ENCODE assay signal across 11 cellular contexts in genomic region chr3:50602675-50603191, GRCh38. TPM values are rescaled to one million over a fixed set of nuclear protein-coding genes. Genes with fewer than 3 reads are reported as not detected.
DNase-seq lines count a peak whose midpoint lies in the region; ATAC-seq and TF ChIP-seq lines count a peak whose summit lies in the region.
"Had no signal": no experiment of that assay in that cellular context is flagged by ENCODE, and none has a peak within 500 bp of the region (broad histone marks: within the 10 kb centered on the region; RNA-seq: fewer than 3 reads in every experiment).

No MANE protein-coding gene starts in this region.

- no peak for ATAC-seq in Right ventricle myocardium superior (ENCODE audit: poor library complexity)
- no peak for ATAC-seq in natural killer cell treated with Interleukin-12 subunit alpha and Interleukin-12 subunit beta and Interleukin-15 and Interleukin-18, amount 100 ng/mL, for 72 hours
- no peak for ATAC-seq in aorta (ENCODE audit: low FRiP score)
- no peak for ATAC-seq in GM21825 (IDR thresholded peaks at IDR 0.05; ENCODE audit: unreplicated experiment)

- H3K4me3 ChIP-seq in left ventricle myocardium inferior: no peak overlapping the region
- H3K4me3 ChIP-seq in coronary artery: no peak overlapping the region
- H3K4me3 ChIP-seq in aorta (ENCODE audit: low read length in 2 of 2): no peak overlapping the region

- TF ChIP-seq CTCF in left ventricle myocardium inferior (IDR thresholded peaks at IDR 0.05; ENCODE audit: borderline replicate concordance) (no peak), coronary artery (IDR thresholded peaks at IDR 0.05) (no peak)

- H3K4me1 Mint-ChIP-seq in natural killer cell treated with Interleukin-12 subunit alpha and Interleukin-12 subunit beta and Interleukin-15 and Interleukin-18, amount 100 ng/mL, for 72 hours (ENCODE audit: low read depth in 2 of 2): peaks cover 82 to 89% of the 10 kb centered on the region in 2 donors

- DNase-seq in left ventricle myocardium inferior (no peak), Right ventricle myocardium superior (no peak), coronary artery (ENCODE audit: low spot score) (no peak), aorta (no peak), NCI-H2171 treated with DMSO at 0.1 percent for 48 hours (lab: John Stamatoyannopoulos, UW) (no peak), NCI-H526 treated with DMSO at 0.1 percent for 48 hours (lab: John Stamatoyannopoulos, UW) (no peak)
- no peak for DNase-seq in natural killer cell treated with Interleukin-12 subunit alpha and Interleukin-12 subunit beta and Interleukin-15 and Interleukin-18, amount 100 ng/mL, for 72 hours (ENCODE audit: low spot score)
- DNase-seq: activated CD4-positive, CD25-positive, alpha-beta regulatory T cell treated with anti-CD3 and anti-CD28 coated beads, Interleukin-2, amount 50 U/mL, for 72 hours; NCI-H748 treated with DMSO at 0.1 percent for 48 hours had no signal

- no peaks in the 10 kb centered on the region for H3K9me3 ChIP-seq in left ventricle myocardium inferior (replicated peaks)
- no peaks in the 10 kb centered on the region for H3K9me3 ChIP-seq in aorta (ENCODE audit: control insufficient read depth, low read length)
- H3K9me3 ChIP-seq: neutrophil had no signal

- peaks cover 19% of the 10 kb centered on the region for H3K36me3 Mint-ChIP-seq in natural killer cell treated with Interleukin-12 subunit alpha and Interleukin-12 subunit beta and Interleukin-15 and Interleukin-18, amount 100 ng/mL, for 72 hours

- peak overlapping the region; percentile 88 for H3K4me3 Mint-ChIP-seq in natural killer cell treated with Interleukin-12 subunit alpha and Interleukin-12 subunit beta and Interleukin-15 and Interleukin-18, amount 100 ng/mL, for 72 hours

- no peaks in the 10 kb centered on the region for H3K9me3 Mint-ChIP-seq in natural killer cell treated with Interleukin-12 subunit alpha and Interleukin-12 subunit beta and Interleukin-15 and Interleukin-18, amount 100 ng/mL, for 72 hours

- H3K27me3 Mint-ChIP-seq in natural killer cell treated with Interleukin-12 subunit alpha and Interleukin-12 subunit beta and Interleukin-15 and Interleukin-18, amount 100 ng/mL, for 72 hours: no peaks in the 10 kb centered on the region

- H3K4me1 ChIP-seq in left ventricle myocardium inferior: peaks cover 94% of the 10 kb centered on the region
- H3K4me1 ChIP-seq in aorta (ENCODE audit: control insufficient read depth in 1 of 2, insufficient read depth in 2 of 2, low read length in 2 of 2): peaks cover 0 to 4% of the 10 kb centered on the region in 2 donors

- peaks cover 15% of the 10 kb centered on the region for H3K36me3 ChIP-seq in left ventricle myocardium inferior
- no peaks in the 10 kb centered on the region for H3K36me3 ChIP-seq in aorta (ENCODE audit: control insufficient read depth in 1 of 2, insufficient read depth in 2 of 2, low read length in 1 of 2)

- H3K27ac ChIP-seq in left ventricle myocardium inferior (replicated peaks): peak overlapping the region; percentile 100
- peak overlapping the region; percentile 93 to 96 for H3K27ac ChIP-seq in coronary artery
- peak overlapping the region; percentile 20 to 70 for H3K27ac ChIP-seq in aorta (ENCODE audit: low read depth in 1 of 2, low read length in 2 of 2)
- H3K27ac ChIP-seq: neutrophil had no signal

- H3K27ac Mint-ChIP-seq in natural killer cell treated with Interleukin-12 subunit alpha and Interleukin-12 subunit beta and Interleukin-15 and Interleukin-18, amount 100 ng/mL, for 72 hours: peak overlapping the region; percentile 99

- no peaks in the 10 kb centered on the region for H3K27me3 ChIP-seq in left ventricle myocardium inferior (ENCODE audit: low read depth)
- no peaks in the 10 kb centered on the region for H3K27me3 ChIP-seq in aorta (ENCODE audit: control insufficient read depth in 1 of 2, insufficient read depth in 2 of 2, low read length in 1 of 2)
- H3K27me3 ChIP-seq: neutrophil had no signal

- WGBS in aorta, 2 donors: 70 to 72% methylated on average over 8 of the region's 8 CpGs

- intact Hi-C loops in left ventricle myocardium inferior (cut with micrococcal nuclease): no loop called here
- intact Hi-C loops in Right ventricle myocardium superior (cut with DNase I): no loop called here
- intact Hi-C loops in aorta (cut with DNase I): loop anchor here in 1 of 2 donors (1.0 kb wide), 1 partner anchor 9 kb away; the partner anchor contains the start of gene CISH

RNA-seq across cellular contexts. Expression of gene CISH, which starts 8.8 kb away (rescaled TPM):
- total RNA-seq in left ventricle myocardium inferior (16.6 TPM), Right ventricle myocardium superior (8.0 TPM), aorta (10 to 100 TPM in 1 of 2 donors, 1 to 10 TPM in 1; 8.3 to 10.1 TPM)
- total RNA-seq in natural killer cell treated with Interleukin-12 subunit alpha and Interleukin-12 subunit beta and Interleukin-15 and Interleukin-18, amount 100 ng/mL, for 72 hours: 100 to 1,000 TPM; 146 to 151 TPM
- 1 to 10 TPM; 1.5 to 3.6 TPM for polyA plus RNA-seq in aorta

RNA-seq across cellular contexts. Expression of gene MAPKAPK3, which starts 14.2 kb away (rescaled TPM):
- 359 TPM for total RNA-seq in left ventricle myocardium inferior
- total RNA-seq in Right ventricle myocardium superior: 430 TPM
- 100 to 1,000 TPM in 1 of 2 donors, 10 to 100 TPM in 1; 84.8 to 106 TPM for total RNA-seq in natural killer cell treated with Interleukin-12 subunit alpha and Interleukin-12 subunit beta and Interleukin-15 and Interleukin-18, amount 100 ng/mL, for 72 hours
- 10 to 100 TPM; 23.7 to 24.8 TPM for total RNA-seq in aorta
- 10 to 100 TPM; 13.0 to 18.3 TPM for polyA plus RNA-seq in aorta

RNA-seq across cellular contexts. Expression of gene HEMK1, which starts 33.4 kb away (rescaled TPM):
- total RNA-seq in left ventricle myocardium inferior: 16.1 TPM
- total RNA-seq in Right ventricle myocardium superior: 19.5 TPM
- 10 to 100 TPM; 31.5 to 48.4 TPM for total RNA-seq in natural killer cell treated with Interleukin-12 subunit alpha and Interleukin-12 subunit beta and Interleukin-15 and Interleukin-18, amount 100 ng/mL, for 72 hours
- total RNA-seq in aorta: 10 to 100 TPM; 12.0 to 21.3 TPM
- 10 to 100 TPM; 11.0 to 18.3 TPM for polyA plus RNA-seq in aorta

RNA-seq across cellular contexts. Expression of gene C3orf18, which starts 35.2 kb away (rescaled TPM):
- total RNA-seq in left ventricle myocardium inferior (57.2 TPM), Right ventricle myocardium superior (53.1 TPM), aorta (10 to 100 TPM in 1 of 2 donors, 1 to 10 TPM in 1; 8.8 to 15.9 TPM)
- total RNA-seq in natural killer cell treated with Interleukin-12 subunit alpha and Interleukin-12 subunit beta and Interleukin-15 and Interleukin-18, amount 100 ng/mL, for 72 hours: 1 to 10 TPM; 5.1 to 6.2 TPM
- 10 to 100 TPM; 16.4 to 18.0 TPM for polyA plus RNA-seq in aorta

Comparison
In these comparisons a context has a peak if more than half of its experiments do, and no peak if none do; other contexts are left out.
1. H3K27ac ChIP-seq: peak in every context shown above with its lines; median percentile 100 in left ventricle myocardium inferior; 94 in coronary artery; 45 in aorta.